In genomic region chr2:9342659-9343058, GRCh38 we compare ENCODE assay signal across 2 cellular contexts.
TF ChIP-seq lines count a peak whose summit lies in the region.

No MANE protein-coding gene starts in this region.

TF ChIP-seq in IMR-90, 13 proteins besides CTCF, POLR2A, EP300 and RAD21 (continued from another document):
- no peak for TF ChIP-seq BHLHE40 (IDR thresholded peaks at IDR 0.05; ENCODE audit: low read depth, low read length)
- TF ChIP-seq RFX5 (IDR thresholded peaks at IDR 0.05; ENCODE audit: low read depth, low read length), result no peak
- TF ChIP-seq FOS (IDR thresholded peaks at IDR 0.05; ENCODE audit: low read depth, low read length), result no peak
- TF ChIP-seq SMC3 (IDR thresholded peaks at IDR 0.05; ENCODE audit: low read depth, low read length), result no peak
- TF ChIP-seq MAFK (IDR thresholded peaks at IDR 0.05; ENCODE audit: low read depth, low read length), result no peak
- no peak for TF ChIP-seq USF2 (IDR thresholded peaks at IDR 0.05; ENCODE audit: low read depth, low read length)
- no peak for TF ChIP-seq CHD1 (IDR thresholded peaks at IDR 0.05; ENCODE audit: low read depth, low read length)
- TF ChIP-seq NFE2L2 (IDR thresholded peaks at IDR 0.05; ENCODE audit: low read depth, low read length), result no peak
- no peak for TF ChIP-seq ELK1 (IDR thresholded peaks at IDR 0.05; ENCODE audit: borderline replicate concordance, low read depth, low read length)
- TF ChIP-seq CEBPB (IDR thresholded peaks at IDR 0.05; ENCODE audit: low read depth, low read length), result no peak

TF ChIP-seq in neural cell, 6 proteins besides CTCF, POLR2A, EP300 and RAD21 (continued from another document):
- TF ChIP-seq REST (IDR thresholded peaks at IDR 0.05; ENCODE audit: borderline replicate concordance), result no peak
- TF ChIP-seq SMC3 (conservative IDR thresholded peaks at IDR 0.05; ENCODE audit: poor library complexity), result no peak
- TF ChIP-seq TAF1 (IDR thresholded peaks at IDR 0.05; ENCODE audit: low read depth), result no peak
- TF ChIP-seq MXI1 (conservative IDR thresholded peaks at IDR 0.05; ENCODE audit: poor library complexity, severe bottlenecking), result no peak
- TF ChIP-seq EZH2 (IDR thresholded peaks at IDR 0.05; ENCODE audit: borderline replicate concordance, insufficient read depth, low read length, poor library complexity, severe bottlenecking), result no peak
